ENCODE assay signal across 11 cellular contexts in the genomic region with DNA sequence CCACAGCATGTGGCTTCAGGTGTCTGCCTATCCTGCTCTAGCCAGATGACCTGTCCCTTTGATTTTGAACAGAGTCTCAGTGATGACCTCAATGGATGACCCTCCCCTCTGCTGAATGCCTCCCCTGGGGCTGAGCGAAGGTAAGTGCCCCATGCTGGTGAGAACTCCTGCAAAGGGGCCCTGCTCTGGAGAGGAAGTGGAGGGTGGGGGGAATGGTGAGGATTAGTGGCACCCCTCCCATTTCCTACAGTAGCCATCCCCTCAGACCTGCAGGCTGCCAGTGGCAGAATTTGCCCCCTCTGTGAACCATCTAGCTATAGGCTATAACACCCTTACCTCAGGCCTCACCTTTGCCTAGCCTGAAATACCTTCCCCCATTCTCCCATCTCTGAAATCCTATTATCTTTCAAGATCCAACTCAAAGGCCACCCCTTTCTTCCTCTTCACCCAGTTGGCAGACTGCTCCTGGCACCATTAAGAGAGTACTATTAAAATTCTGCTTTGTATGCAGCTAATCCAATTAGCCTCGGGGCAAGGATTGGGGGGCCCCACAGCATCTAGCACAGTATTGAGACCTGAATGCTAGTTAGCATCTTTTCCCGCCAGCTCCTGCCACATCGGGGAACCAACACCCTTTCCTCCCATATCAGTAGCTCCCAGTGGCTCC. TPM values are rescaled to one million over a fixed set of nuclear protein-coding genes. Genes with fewer than 3 reads are reported as not detected.
DNase-seq lines count a peak whose midpoint lies in the region; ATAC-seq and TF ChIP-seq lines count a peak whose summit lies in the region.
"Had no signal": no experiment of that assay in that cellular context is flagged by ENCODE, and none has a peak within 500 bp of the region (broad histone marks: within the 10 kb centered on the region; RNA-seq: fewer than 3 reads in every experiment).

No MANE protein-coding gene starts in this region.

- H3K27me3 ChIP-seq in rectal smooth muscle tissue (ENCODE audit: control insufficient read depth, insufficient read depth, low read length), result no peaks in the 10 kb centered on the region
- H3K27me3 ChIP-seq: Peyer's patch had no signal

- H3K9me3 Mint-ChIP-seq in brain, result peaks cover 0 to 2% (median 0%) of the 10 kb centered on the region in 5 experiments

- no peak overlapping the region for H3K9ac ChIP-seq in rectal smooth muscle tissue (ENCODE audit: low read length)

- no peak for DNase-seq in GM12864 (ENCODE audit: low read depth)
- DNase-seq in NCI-H524 treated with DMSO at 0.1 percent for 48 hours (lab: John Stamatoyannopoulos, UW), result peak; percentile 48
- no peak for DNase-seq in NCI-H446 treated with DMSO at 0.1 percent for 48 hours (lab: John Stamatoyannopoulos, UW)
- no peak for DNase-seq in AG08396 (ENCODE audit: low spot score)
- DNase-seq: erythroblast, GF-D8, Peyer's patch had no signal

- H3K27me3 Mint-ChIP-seq in brain, result no peaks in the 10 kb centered on the region

- no peak for ATAC-seq in GM19035 (IDR thresholded peaks at IDR 0.05; ENCODE audit: unreplicated experiment)
- ATAC-seq: HCT116 had no signal

- H3K4me1 Mint-ChIP-seq in brain, result peaks cover 74% of the 10 kb centered on the region

- H3K4me3 Mint-ChIP-seq in brain, result peak overlapping the region; percentile 21 to 77 (median 58)

- no peaks in the 10 kb centered on the region for H3K36me3 Mint-ChIP-seq in brain

- TF ChIP-seq CTCF in GM12864 (IDR thresholded peaks at IDR 0.05; ENCODE audit: low read depth, low read length, missing control alignments) (no peak), brain (conservative IDR thresholded peaks at IDR 0.05) (no peak)

- no peaks in the 10 kb centered on the region for H3K36me3 ChIP-seq in rectal smooth muscle tissue (ENCODE audit: control insufficient read depth, insufficient read depth, low read length)

- H3K4me1 ChIP-seq in rectal smooth muscle tissue (ENCODE audit: control insufficient read depth, insufficient read depth, low read length), result peaks cover 13% of the 10 kb centered on the region

- peak overlapping the region; percentile 63 for H3K4me3 ChIP-seq in GM12864 (ENCODE audit: low read depth, low read length)
- H3K4me3 ChIP-seq in rectal smooth muscle tissue (ENCODE audit: low read length), result no peak overlapping the region
- H3K4me3 ChIP-seq: Peyer's patch had no signal

- H3K27ac ChIP-seq in rectal smooth muscle tissue (ENCODE audit: low read depth, low read length), result peak overlapping the region; percentile 40
- H3K27ac ChIP-seq: Peyer's patch had no signal

- H3K27ac Mint-ChIP-seq in brain, result peak overlapping the region; percentile 48 to 93 (median 86)

RNA-seq across cellular contexts. Expression of gene PMVK, which starts 3.8 kb away (rescaled TPM):
- 102 TPM for polyA plus RNA-seq in brain (ENCODE audit: insufficient read depth, low read depth, low replicate concordance)

RNA-seq across cellular contexts. Expression of gene PBXIP1, which starts 15.6 kb away (rescaled TPM):
- polyA plus RNA-seq in brain (ENCODE audit: insufficient read depth, low read depth, low replicate concordance), result 117 TPM

RNA-seq across cellular contexts. Expression of gene PYGO2, which starts 21.2 kb away (rescaled TPM):
- polyA plus RNA-seq in brain (ENCODE audit: insufficient read depth, low read depth, low replicate concordance), result 63.7 TPM

RNA-seq across cellular contexts. Expression of gene SHC1, which starts 30.2 kb away (rescaled TPM):
- 38.3 TPM for polyA plus RNA-seq in brain (ENCODE audit: insufficient read depth, low read depth, low replicate concordance)

RNA-seq across cellular contexts. Expression of gene CKS1B, which starts 34.1 kb away (rescaled TPM):
- polyA plus RNA-seq in brain (ENCODE audit: insufficient read depth, low read depth, low replicate concordance), result 183 TPM
